In the genomic region with DNA sequence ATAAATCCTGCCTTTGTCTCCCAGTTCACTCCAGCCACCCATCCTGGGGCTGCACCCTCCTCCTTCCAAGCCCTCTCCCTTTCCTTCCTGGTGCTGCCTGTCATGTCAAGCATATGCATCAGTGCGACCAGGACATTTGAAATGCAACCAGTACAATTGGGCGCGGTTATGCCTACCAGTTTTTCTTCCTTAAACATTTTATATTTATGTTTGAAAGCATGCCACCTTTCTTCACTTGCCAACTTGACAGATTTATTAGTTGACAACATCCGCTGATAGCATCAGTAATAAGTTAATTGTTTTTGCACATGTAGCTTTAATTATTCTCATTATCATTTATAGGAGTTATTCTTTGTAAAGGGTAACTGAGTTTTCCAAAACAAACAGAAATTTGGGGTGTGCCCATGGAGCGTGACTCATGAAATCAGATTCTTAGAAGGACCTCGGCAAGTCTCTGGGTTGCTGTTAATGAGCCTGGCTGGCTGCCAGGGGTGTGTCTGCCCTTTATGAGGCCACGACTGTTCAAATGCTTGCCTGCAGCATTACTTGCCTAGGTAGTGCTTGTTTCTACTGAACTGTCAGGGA, we compare ENCODE assay signal across 10 cellular contexts. TPM values are rescaled to one million over a fixed set of nuclear protein-coding genes. Genes with fewer than 3 reads are reported as not detected.
A peak's percentile ranks its signal among the peaks of the same experiment; 100 is the strongest.
DNase-seq lines count a peak whose midpoint lies in the region; ATAC-seq and TF ChIP-seq lines count a peak whose summit lies in the region.
"Had no signal": no experiment of that assay in that cellular context is flagged by ENCODE, and none has a peak within 500 bp of the region (broad histone marks: within the 10 kb centered on the region; RNA-seq: fewer than 3 reads in every experiment).

No MANE protein-coding gene starts in this region.

- no peak overlapping the region for H2AK5ac ChIP-seq in trophoblast cell (ENCODE audit: low read length)

- no peaks in the 10 kb centered on the region for H3K79me1 ChIP-seq in trophoblast cell (ENCODE audit: low read length)

- H3K9me3 Mint-ChIP-seq in activated CD8-positive, alpha-beta memory T cell treated with anti-CD3 and anti-CD28 coated beads, Interleukin-2, amount 10 ng/mL, durations not matched to agents 7 days and 5 days (ENCODE audit: low read depth): peaks cover 14% of the 10 kb centered on the region

- WGBS in trophoblast cell (ENCODE audit: extremely low coverage, insufficient coverage, insufficient read length): no CpG with 5 or more reads among the region's 7 CpGs

- no peak overlapping the region for H4K12ac ChIP-seq in trophoblast cell (ENCODE audit: low read depth, low read length)

- no peak overlapping the region for H3K4me2 ChIP-seq in trophoblast cell (ENCODE audit: low read length)
- H3K4me2 ChIP-seq in MM.1S (ENCODE audit: low read depth, low read length): no peak overlapping the region

- no peaks in the 10 kb centered on the region for H3K27me3 ChIP-seq in trophoblast cell (ENCODE audit: insufficient read depth, low read length)
- H3K27me3 ChIP-seq in MM.1S (replicated peaks; ENCODE audit: insufficient read depth, low read length): no peaks in the 10 kb centered on the region

- H3K14ac ChIP-seq in trophoblast cell (ENCODE audit: low read length): no peak overlapping the region

- H3K9me2 ChIP-seq in MM.1S (replicated peaks; ENCODE audit: insufficient read depth, low read length): no peaks in the 10 kb centered on the region

- peak overlapping the region; percentile 51 for H3K4me3 ChIP-seq in trophoblast cell (ENCODE audit: low read depth, low read length)
- no peak overlapping the region for H3K4me3 ChIP-seq in MM.1S (ENCODE audit: low read length)

- H3K36me3 Mint-ChIP-seq in activated CD8-positive, alpha-beta memory T cell treated with anti-CD3 and anti-CD28 coated beads, Interleukin-2, amount 10 ng/mL, durations not matched to agents 7 days and 5 days: peaks cover 6% of the 10 kb centered on the region
- H3K36me3 Mint-ChIP-seq: CD4-positive, alpha-beta memory T cell had no signal

- no peak overlapping the region for H4K91ac ChIP-seq in trophoblast cell (ENCODE audit: low read depth, low read length)

- no peak overlapping the region for H3K4ac ChIP-seq in trophoblast cell (ENCODE audit: low read depth, low read length)

- H3K9ac ChIP-seq in trophoblast cell (ENCODE audit: low read length): no peak overlapping the region
- no peak overlapping the region for H3K9ac ChIP-seq in MM.1S (ENCODE audit: low read length)

- no peaks in the 10 kb centered on the region for H4K20me1 ChIP-seq in MM.1S (ENCODE audit: insufficient read depth, low read length)

- no peak overlapping the region for H2BK120ac ChIP-seq in trophoblast cell (ENCODE audit: insufficient read depth, low read length, poor library complexity)

- H2AFZ ChIP-seq in trophoblast cell (ENCODE audit: insufficient read depth, low read length, poor library complexity) (no peak overlapping the region), MM.1S (ENCODE audit: low read length) (no peak overlapping the region)

- H3K27ac Mint-ChIP-seq in activated CD8-positive, alpha-beta memory T cell treated with anti-CD3 and anti-CD28 coated beads, Interleukin-2, amount 10 ng/mL, durations not matched to agents 7 days and 5 days: no peak overlapping the region

- peaks cover 41% of the 10 kb centered on the region for H3K27me3 Mint-ChIP-seq in activated CD8-positive, alpha-beta memory T cell treated with anti-CD3 and anti-CD28 coated beads, Interleukin-2, amount 10 ng/mL, durations not matched to agents 7 days and 5 days

- H2BK5ac ChIP-seq in trophoblast cell (ENCODE audit: low read depth, low read length, poor library complexity): no peak overlapping the region

- H3K4me1 ChIP-seq in trophoblast cell (ENCODE audit: control insufficient read depth in 1 of 2, insufficient read depth in 2 of 2, low read length in 2 of 2): no peaks in the 10 kb centered on the region
- H3K4me1 ChIP-seq in MM.1S (ENCODE audit: low read length): no peaks in the 10 kb centered on the region

- H3F3A ChIP-seq in MM.1S (ENCODE audit: insufficient read depth, low read length): no peaks in the 10 kb centered on the region

- H3K9me3 ChIP-seq in trophoblast cell (ENCODE audit: insufficient read depth, low read depth, low read length): peaks cover 5% of the 10 kb centered on the region
- H3K9me3 ChIP-seq in MM.1S (replicated peaks; ENCODE audit: insufficient read depth, low read length): no peaks in the 10 kb centered on the region

- H3K27ac ChIP-seq in trophoblast cell (ENCODE audit: low read depth, low read length): no peak overlapping the region
- H3K27ac ChIP-seq in MM.1S (ENCODE audit: low read length): no peak overlapping the region

- no peak for TF ChIP-seq CTCF in MM.1S (IDR thresholded peaks at IDR 0.05; ENCODE audit: low read length)

- H4K8ac ChIP-seq in trophoblast cell (ENCODE audit: low read depth, low read length): no peak overlapping the region

- H3K4me1 Mint-ChIP-seq in activated CD8-positive, alpha-beta memory T cell treated with anti-CD3 and anti-CD28 coated beads, Interleukin-2, amount 10 ng/mL, durations not matched to agents 7 days and 5 days: peaks cover 13% of the 10 kb centered on the region

- ATAC-seq in activated CD8-positive, alpha-beta memory T cell treated with anti-CD3 and anti-CD28 coated beads, Interleukin-2, amount 10 ng/mL, durations not matched to agents 7 days and 5 days: no peak
- no peak for ATAC-seq in GM18873 (IDR thresholded peaks at IDR 0.05; ENCODE audit: low FRiP score, unreplicated experiment)
- ATAC-seq: Panc1 had no signal

- H3K36me3 ChIP-seq in trophoblast cell (ENCODE audit: control insufficient read depth in 1 of 2, insufficient read depth in 2 of 2, low read length in 2 of 2): no peaks in the 10 kb centered on the region
- H3K36me3 ChIP-seq in MM.1S (replicated peaks; ENCODE audit: insufficient read depth, low read length): no peaks in the 10 kb centered on the region

- no peak overlapping the region for H3K4me3 Mint-ChIP-seq in activated CD8-positive, alpha-beta memory T cell treated with anti-CD3 and anti-CD28 coated beads, Interleukin-2, amount 10 ng/mL, durations not matched to agents 7 days and 5 days
- H3K4me3 Mint-ChIP-seq: CD4-positive, alpha-beta memory T cell had no signal

- H2BK12ac ChIP-seq in trophoblast cell (ENCODE audit: low read length): no peak overlapping the region

- H3K79me2 ChIP-seq in trophoblast cell (ENCODE audit: control insufficient read depth, insufficient read depth, low read length, poor library complexity) (no peaks in the 10 kb centered on the region), MM.1S (ENCODE audit: low read length) (no peaks in the 10 kb centered on the region)

- DNase-seq in activated CD8-positive, alpha-beta memory T cell treated with anti-CD3 and anti-CD28 coated beads, Interleukin-2, amount 10 ng/mL, durations not matched to agents 7 days and 5 days: peak; percentile 45
- no peak for DNase-seq in activated CD8-positive, alpha-beta memory T cell treated with anti-CD3 and anti-CD28 coated beads, Interleukin-2, amount 50 U/mL, for 4 hours
- peak; percentile 41 for DNase-seq in NCI-H774 (lab: John Stamatoyannopoulos, UW)
- peak; percentile 81 for DNase-seq in dermis blood vessel endothelial cell
- no peak for DNase-seq in trophoblast cell
- DNase-seq in MM.1S: no peak
- no peak for DNase-seq in SK-N-DZ (ENCODE audit: low spot score)

- CTCF ChIA-PET in activated CD8-positive, alpha-beta memory T cell treated with anti-CD3 and anti-CD28 coated beads, Interleukin-2, amount 10 ng/mL, durations not matched to agents 7 days and 5 days (lab: Charles Lee): no interaction called here

- H3K18ac ChIP-seq in trophoblast cell (ENCODE audit: low read length): no peak overlapping the region

- H3K23ac ChIP-seq in trophoblast cell (ENCODE audit: low read length): peak overlapping the region; percentile 17

RNA-seq across cellular contexts. Expression of a gene that starts 32.8 kb away (rescaled TPM):
- total RNA-seq in activated CD8-positive, alpha-beta memory T cell treated with anti-CD3 and anti-CD28 coated beads, Interleukin-2, amount 10 ng/mL, durations not matched to agents 7 days and 5 days: under 1 TPM in 1 of 2 experiments, not detected in 1; 0.14 TPM
- 0.14 and 0.17 TPM in 2 replicates for total RNA-seq in dermis blood vessel endothelial cell
- polyA plus RNA-seq in trophoblast cell (2013): not detected in 2 replicates
- not detected in 2 replicates for polyA plus RNA-seq in SK-N-DZ (2014; cell fraction: cytosol; rRNA removed)
- not detected in 2 replicates for polyA plus RNA-seq in SK-N-DZ (2014; cell fraction: nucleus; rRNA removed)
- polyA plus RNA-seq: CD4-positive, alpha-beta memory T cell had no signal

RNA-seq across cellular contexts. Expression of a gene that starts 41.6 kb away (rescaled TPM):
- total RNA-seq in activated CD8-positive, alpha-beta memory T cell treated with anti-CD3 and anti-CD28 coated beads, Interleukin-2, amount 10 ng/mL, durations not matched to agents 7 days and 5 days: not detected
- not detected in 2 replicates for total RNA-seq in dermis blood vessel endothelial cell
- 0.07 TPM in 1 of 2 replicates, not detected in the other for polyA plus RNA-seq in trophoblast cell (2013)
- not detected in 2 replicates for polyA plus RNA-seq in SK-N-DZ (2014; cell fraction: cytosol; rRNA removed)
- not detected in 2 replicates for polyA plus RNA-seq in SK-N-DZ (2014; cell fraction: nucleus; rRNA removed)
- total RNA-seq: CD4-positive, alpha-beta memory T cell had no signal
- polyA plus RNA-seq: CD4-positive, alpha-beta memory T cell had no signal

Comparison
In these comparisons a context has a peak if more than half of its experiments do, and no peak if none do; other contexts are left out.
1. DNase-seq: peak in activated CD8-positive, alpha-beta memory T cell treated with anti-CD3 and anti-CD28 coated beads, Interleukin-2, amount 10 ng/mL, durations not matched to agents 7 days and 5 days (single experiment), NCI-H774 (single experiment) and dermis blood vessel endothelial cell (single experiment); none in activated CD8-positive, alpha-beta memory T cell treated with anti-CD3 and anti-CD28 coated beads, Interleukin-2, amount 50 U/mL, for 4 hours (single experiment), trophoblast cell (0 of 2), MM.1S (single experiment) and SK-N-DZ (single experiment).